Comparison of ENCODE assay signal across 8 cellular contexts in genomic region chr12:11719678-11720099, GRCh38.
A peak's percentile ranks its signal among the peaks of the same experiment; 100 is the strongest.
DNase-seq lines count a peak whose midpoint lies in the region; ATAC-seq and TF ChIP-seq lines count a peak whose summit lies in the region.

No MANE protein-coding gene starts in this region.

- peak overlapping the region; percentile 48 to 69 (median 58) for H3K27ac ChIP-seq in esophagus muscularis mucosa (replicated peaks in 1 of 4)
- no peak overlapping the region for H3K27ac ChIP-seq in neural progenitor cell

- no peak for ATAC-seq in HG02981 (IDR thresholded peaks at IDR 0.05; ENCODE audit: unreplicated experiment)
- ATAC-seq in HG03139 (IDR thresholded peaks at IDR 0.05; ENCODE audit: unreplicated experiment): no peak

- no peaks in the 10 kb centered on the region for H4K20me1 ChIP-seq in neural progenitor cell (ENCODE audit: low read depth)

- TF ChIP-seq POLR2A in esophagus muscularis mucosa (IDR thresholded peaks at IDR 0.05; ENCODE audit: low read depth): no peak

- H3F3A ChIP-seq in neural progenitor cell (ENCODE audit: low read depth): no peaks in the 10 kb centered on the region

- H3K4me3 Mint-ChIP-seq in neural progenitor cell: no peak overlapping the region

- no peak overlapping the region for H2AFZ ChIP-seq in neural progenitor cell (replicated peaks)

- H3K27ac Mint-ChIP-seq in neural progenitor cell: peak overlapping the region; percentile 22

- peaks cover 7% of the 10 kb centered on the region for H3K27me3 Mint-ChIP-seq in neural progenitor cell (ENCODE audit: insufficient read depth, low read depth)

- TF ChIP-seq CTCF in esophagus muscularis mucosa (IDR thresholded peaks at IDR 0.05) (no peak), neural progenitor cell (IDR thresholded peaks at IDR 0.05) (no peak)

- H3K9me3 Mint-ChIP-seq in neural progenitor cell: peaks cover 2% of the 10 kb centered on the region

- peak; percentile 80 for DNase-seq in HS-27A (ENCODE audit: low read depth)
- peak; percentile 11 for DNase-seq in activated CD4-positive, alpha-beta T cell treated with anti-CD3 and anti-CD28 coated beads, Interleukin-2, amount 50 U/mL, for 1 hour
- no peak for DNase-seq in esophagus muscularis mucosa (ENCODE audit: extremely low spot score)
- DNase-seq in neural progenitor cell (ENCODE audit: low spot score): no peak
- DNase-seq in NCI-H1417 treated with DMSO at 0.1 percent for 48 hours (lab: John Stamatoyannopoulos, UW): no peak
- no peak for DNase-seq in DMS 273 treated with DMSO at 0.1 percent for 48 hours (lab: John Stamatoyannopoulos, UW)

- peaks cover 10% of the 10 kb centered on the region for H3K36me3 Mint-ChIP-seq in neural progenitor cell

- intact Hi-C loops in esophagus muscularis mucosa (cut with DNase I): loop anchor here (10.0 kb wide), 1 partner anchor 65 kb away; no protein-coding TSS in a partner anchor

- H3K36me3 ChIP-seq in esophagus muscularis mucosa (peaks cover 0 to 5% (median 0%) of the 10 kb centered on the region in 4 donors), neural progenitor cell (no peaks in the 10 kb centered on the region)

- TF ChIP-seq EP300 in esophagus muscularis mucosa (IDR thresholded peaks at IDR 0.05): no peak

- H3K4me1 Mint-ChIP-seq in neural progenitor cell: peaks cover 40% of the 10 kb centered on the region

- 56% methylated on average over 10 of the region's 10 CpGs for WGBS in esophagus muscularis mucosa

- H3K4me3 ChIP-seq in esophagus muscularis mucosa: no peak overlapping the region
- no peak overlapping the region for H3K4me3 ChIP-seq in neural progenitor cell

- H3K4me2 ChIP-seq in neural progenitor cell: no peak overlapping the region

- H3K79me2 ChIP-seq in neural progenitor cell (ENCODE audit: low read depth): no peaks in the 10 kb centered on the region

- H3K4me1 ChIP-seq in esophagus muscularis mucosa (peaks cover 43 to 83% (median 70%) of the 10 kb centered on the region in 4 donors), neural progenitor cell (peaks cover 23% of the 10 kb centered on the region)

- H3K27me3 ChIP-seq in esophagus muscularis mucosa (no peaks in the 10 kb centered on the region), neural progenitor cell (no peaks in the 10 kb centered on the region)

- no peaks in the 10 kb centered on the region for H3K9me3 ChIP-seq in esophagus muscularis mucosa
- H3K9me3 ChIP-seq in neural progenitor cell (ENCODE audit: low read depth): no peaks in the 10 kb centered on the region

- H3K9ac ChIP-seq in neural progenitor cell: no peak overlapping the region

Comparison
In these comparisons a context has a peak if more than half of its experiments do, and no peak if none do; other contexts are left out.
1. DNase-seq: peak in HS-27A (single experiment) and activated CD4-positive, alpha-beta T cell treated with anti-CD3 and anti-CD28 coated beads, Interleukin-2, amount 50 U/mL, for 1 hour (single experiment); none in esophagus muscularis mucosa (single experiment), neural progenitor cell (single experiment), NCI-H1417 treated with DMSO at 0.1 percent for 48 hours (single experiment) and DMS 273 treated with DMSO at 0.1 percent for 48 hours (single experiment).